Comparison of ENCODE assay signal across 13 cellular contexts in the genomic region with DNA sequence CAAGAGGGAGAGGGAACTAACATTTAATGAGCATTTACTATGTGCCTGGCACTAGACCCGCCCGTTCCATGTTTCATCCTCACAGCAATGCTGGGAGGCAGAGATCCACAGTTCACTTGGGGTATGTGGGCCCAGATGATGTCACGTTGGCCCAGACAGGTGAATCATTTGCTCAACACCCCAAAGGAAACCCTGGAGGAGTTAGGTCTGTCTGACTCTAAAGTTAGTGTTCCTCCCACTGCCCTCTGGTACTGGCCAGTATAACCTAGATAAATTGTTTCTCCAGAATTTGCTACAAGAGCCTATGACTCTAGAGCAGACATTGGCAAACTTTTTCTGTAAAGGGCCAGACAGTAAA.
DNase-seq lines count a peak whose midpoint lies in the region; ATAC-seq and TF ChIP-seq lines count a peak whose summit lies in the region.
"Had no signal": no experiment of that assay in that cellular context is flagged by ENCODE, and none has a peak within 500 bp of the region (broad histone marks: within the 10 kb centered on the region; RNA-seq: fewer than 3 reads in every experiment).

No MANE protein-coding gene starts in this region.

- H3K9me3 ChIP-seq in esophagus muscularis mucosa (no peaks in the 10 kb centered on the region), PC-3 (ENCODE audit: low read length) (no peaks in the 10 kb centered on the region)
- H3K9me3 ChIP-seq: HAP-1, left ventricle myocardium inferior had no signal

- POLR2A ChIA-PET in PC-3 (lab: Charles Lee; ENCODE audit: unreplicated experiment), result no interaction called here

- no peak for TF ChIP-seq POLR2A in esophagus muscularis mucosa (IDR thresholded peaks at IDR 0.05; ENCODE audit: low read depth)

- in situ Hi-C loops in KBM-7 (cut with MboI; ENCODE audit: low pct_unique_long_range_greater_than_20kb, low sequenced_read_pairs), result no loop called here

- CTCF ChIA-PET in PC-3 (lab: Charles Lee), result no interaction called here

- H3K4me3 ChIP-seq in esophagus muscularis mucosa, result no peak overlapping the region
- H3K4me3 ChIP-seq in PC-3 (ENCODE audit: low read length), result no peak overlapping the region
- H3K4me3 ChIP-seq: HAP-1, left ventricle myocardium inferior had no signal

- no peak for ATAC-seq in GM18858 (IDR thresholded peaks at IDR 0.05; ENCODE audit: unreplicated experiment)
- ATAC-seq in HG02798 (IDR thresholded peaks at IDR 0.05; ENCODE audit: poor library complexity, unreplicated experiment), result no peak
- no peak for ATAC-seq in PC-3
- ATAC-seq: naive thymus-derived CD8-positive, alpha-beta T cell had no signal

- H2AFZ ChIP-seq in PC-3 (ENCODE audit: low read length), result no peak overlapping the region

- WGBS in esophagus muscularis mucosa, result 92% methylated on average over 3 of the region's 3 CpGs

- no peaks in the 10 kb centered on the region for H3F3A ChIP-seq in PC-3 (ENCODE audit: low read length, unreplicated experiment)

- no peak overlapping the region for H3K9ac ChIP-seq in PC-3 (ENCODE audit: low read length)
- H3K9ac ChIP-seq: KMS-11 had no signal

- no peak overlapping the region for H3K4me2 ChIP-seq in PC-3 (ENCODE audit: low read length)
- H3K4me2 ChIP-seq: KMS-11 had no signal

- TF ChIP-seq EP300 in esophagus muscularis mucosa (IDR thresholded peaks at IDR 0.05), result no peak

- H3K27me3 ChIP-seq in esophagus muscularis mucosa (no peaks in the 10 kb centered on the region), PC-3 (ENCODE audit: low read length) (no peaks in the 10 kb centered on the region)

- no TSS peak for BruUV-seq in PC-3 (replicated peaks; lab: Mats Ljungman, UMichigan)

- H3K79me2 ChIP-seq in PC-3 (ENCODE audit: low read length), result no peaks in the 10 kb centered on the region

- H3K36me3 ChIP-seq in esophagus muscularis mucosa (peaks cover 16 to 55% (median 37%) of the 10 kb centered on the region in 4 donors), PC-3 (ENCODE audit: low read depth, low read length) (0 out of 2 replicates have a peak, but pooled peaks cover 3% of the 10 kb centered on the region)

- peaks cover 0 to 17% (median 11%) of the 10 kb centered on the region in 4 donors for H3K4me1 ChIP-seq in esophagus muscularis mucosa
- H3K4me1 ChIP-seq in PC-3 (ENCODE audit: insufficient read depth, low read length), result no peaks in the 10 kb centered on the region

- DNase-seq in AG20443 (ENCODE audit: low spot score) (peak; percentile 23), NCI-H226 (peak; percentile 92), esophagus muscularis mucosa (ENCODE audit: extremely low spot score) (no peak), renal cortical epithelial cell (ENCODE audit: low read depth) (peak; percentile 25), KBM-7 (no peak), PC-3 (no peak)
- DNase-seq: activated CD4-positive, alpha-beta memory T cell treated with anti-CD3 and anti-CD28 coated beads, Interleukin-2, amount 10 ng/mL, durations not matched to agents 7 days and 5 days; left ventricle myocardium inferior; naive thymus-derived CD8-positive, alpha-beta T cell had no signal

- intact Hi-C loops in esophagus muscularis mucosa (cut with DNase I), result no loop called here
- intact Hi-C loops in PC-3 (cut with micrococcal nuclease), result no loop called here

- peak overlapping the region in 3 of 4 donors; percentile 32 to 65 (median 42) for H3K27ac ChIP-seq in esophagus muscularis mucosa (replicated peaks in 1 of 4)
- H3K27ac ChIP-seq in PC-3 (ENCODE audit: low read length), result no peak overlapping the region
- H3K27ac ChIP-seq: KMS-11, left ventricle myocardium inferior had no signal

- TF ChIP-seq CTCF in esophagus muscularis mucosa (IDR thresholded peaks at IDR 0.05), result no peak
- no peak for TF ChIP-seq CTCF in PC-3 (conservative IDR thresholded peaks at IDR 0.05; ENCODE audit: low read depth, low read length)

- no peaks in the 10 kb centered on the region for H3K9me2 ChIP-seq in PC-3 (replicated peaks; ENCODE audit: low read length)

- no peaks in the 10 kb centered on the region for H4K20me1 ChIP-seq in PC-3 (ENCODE audit: low read length)

Comparison
In these comparisons a context has a peak if more than half of its experiments do, and no peak if none do; other contexts are left out.
1. DNase-seq: peak in AG20443 (single experiment), NCI-H226 (single experiment) and renal cortical epithelial cell (single experiment); none in esophagus muscularis mucosa (single experiment), KBM-7 (single experiment) and PC-3 (single experiment).